8 cellular contexts compared by ENCODE assay signal in the genomic region with DNA sequence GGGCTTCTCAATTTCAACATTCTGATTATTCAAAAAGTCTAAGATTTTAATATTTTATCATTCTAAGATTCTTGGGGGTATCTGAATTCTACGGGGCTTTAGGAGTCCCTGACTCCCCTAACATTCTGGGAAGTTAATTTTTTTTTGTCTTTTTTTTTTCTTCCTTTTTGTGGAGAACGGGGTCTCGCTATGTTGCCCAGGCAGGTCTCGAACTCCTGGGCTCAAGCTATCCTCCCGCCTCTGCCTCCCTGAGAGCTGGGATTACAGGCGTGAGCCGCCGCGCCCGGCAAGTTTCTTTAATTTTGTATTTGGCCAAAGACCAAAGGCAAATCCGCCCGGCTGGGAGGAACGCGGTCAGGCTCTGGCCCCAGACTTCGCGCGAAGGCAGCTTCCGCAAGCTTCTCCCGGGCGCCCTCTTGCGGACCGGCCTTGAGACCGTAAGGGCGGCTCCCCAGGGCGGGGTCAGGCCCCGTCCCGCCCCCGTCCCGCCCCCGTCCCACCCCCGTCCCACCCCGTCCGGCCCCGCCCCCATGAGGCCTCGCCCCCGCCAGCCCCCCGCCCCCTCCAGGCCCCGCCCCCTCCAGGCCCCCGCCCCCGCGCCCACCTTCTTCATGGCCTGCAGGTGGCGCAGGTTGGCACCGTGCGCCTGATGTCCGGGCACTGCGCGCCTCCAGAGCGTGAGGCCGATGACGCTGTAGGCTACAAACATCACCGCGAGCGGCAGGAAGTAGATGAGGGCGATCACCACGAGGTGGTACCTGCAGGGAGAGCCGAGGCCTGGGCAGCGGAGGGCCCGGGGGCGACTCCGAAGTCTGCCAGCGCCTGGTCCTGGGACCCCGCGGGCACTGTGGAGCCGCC. TPM values are rescaled to one million over a fixed set of nuclear protein-coding genes. Genes with fewer than 3 reads are reported as not detected.
DNase-seq lines count a peak whose midpoint lies in the region; ATAC-seq and TF ChIP-seq lines count a peak whose summit lies in the region.

No MANE protein-coding gene starts in this region.

- no peaks in the 10 kb centered on the region for H3K9me3 Mint-ChIP-seq in chondrocyte (ENCODE audit: low read depth)

- H3K36me3 Mint-ChIP-seq in chondrocyte (ENCODE audit: low read depth) = peaks cover 2% of the 10 kb centered on the region

- peak overlapping the region; percentile 39 to 66 (median 49); a peak in 18 of 20 replicates for H3K4me3 ChIP-seq in BLaER1 treated with 17β-estradiol and CSF1 and Interleukin-3, amounts not matched to agents 10 nM and 100 nM

- peak; percentile 93 for TF ChIP-seq CTCF in chondrocyte (IDR thresholded peaks at IDR 0.05)

- H3K4me1 Mint-ChIP-seq in chondrocyte (ENCODE audit: low read depth) = peaks cover 28% of the 10 kb centered on the region

- H3K27ac Mint-ChIP-seq in chondrocyte (ENCODE audit: unreplicated experiment) = peak overlapping the region; percentile 87

- H3K4me1 ChIP-seq in BLaER1 treated with 17β-estradiol and CSF1 and Interleukin-3, amounts not matched to agents 10 nM and 100 nM = peaks cover 32 to 83% (median 47%) of the 10 kb centered on the region in 10 experiments

- peak overlapping the region; percentile 63 to 77 (median 75) for H3K9ac ChIP-seq in BLaER1 treated with 17β-estradiol and CSF1 and Interleukin-3, amounts not matched to agents 10 nM and 100 nM

- peaks cover 0 to 21% (median 10%) of the 10 kb centered on the region in 11 experiments; a peak in 9 of 22 replicates for H3K36me3 ChIP-seq in BLaER1 treated with 17β-estradiol and CSF1 and Interleukin-3, amounts not matched to agents 10 nM and 100 nM

- H4K20me1 ChIP-seq in BLaER1 treated with 17β-estradiol and CSF1 and Interleukin-3, amounts not matched to agents 10 nM and 100 nM = peaks cover 0 to 40% (median 0%) of the 10 kb centered on the region in 11 experiments; a peak in 6 of 22 replicates

- DNase-seq in NCI-H446 treated with DMSO at 0.1 percent for 48 hours (lab: John Stamatoyannopoulos, UW) (peak; percentile 65), chondrocyte (ENCODE audit: low spot score) (peak; percentile 96), left lobe of liver (ENCODE audit: low spot score) (peak; percentile 91)
- DNase-seq in activated CD4-positive, alpha-beta T cell treated with anti-CD3 and anti-CD28 coated beads for 24 hours (ENCODE audit: low read depth in 2 of 2) = peak; percentile 80 to 81
- DNase-seq in stimulated activated CD4-positive, alpha-beta T cell treated with anti-CD3 and anti-CD28 coated beads, Interleukin-2, amount 100 ng/mL, for 24 hours = peak; percentile 90 to 91

- H3K27me3 ChIP-seq in BLaER1 treated with 17β-estradiol and CSF1 and Interleukin-3, amounts not matched to agents 10 nM and 100 nM = peaks cover 0 to 10% (median 0%) of the 10 kb centered on the region in 11 experiments; a peak in 4 of 22 replicates

- ATAC-seq in HG03378 (IDR thresholded peaks at IDR 0.05; ENCODE audit: unreplicated experiment) = peak; percentile 78
- peak; percentile 89 for ATAC-seq in left lobe of liver

- no peaks in the 10 kb centered on the region for H3K9me3 ChIP-seq in BLaER1 treated with 17β-estradiol and CSF1 and Interleukin-3, amounts not matched to agents 10 nM and 100 nM (replicated peaks in 1 of 11)

- peak overlapping the region; percentile 59 for H3K4me3 Mint-ChIP-seq in chondrocyte (ENCODE audit: unreplicated experiment)

- peak; percentile 44 for TF ChIP-seq POLR2A in GM19193 (IDR thresholded peaks at IDR 0.05; ENCODE audit: extremely low read depth, insufficient read depth, insufficient read length)

- H3K4me2 ChIP-seq in BLaER1 treated with 17β-estradiol and CSF1 and Interleukin-3, amounts not matched to agents 10 nM and 100 nM = peak overlapping the region; percentile 81 to 99 (median 94)

- H3K27me3 Mint-ChIP-seq in chondrocyte (ENCODE audit: low read depth) = no peaks in the 10 kb centered on the region

- peak overlapping the region; percentile 59 to 88 (median 82); a peak in 21 of 22 replicates for H3K27ac ChIP-seq in BLaER1 treated with 17β-estradiol and CSF1 and Interleukin-3, amounts not matched to agents 10 nM and 100 nM

RNA-seq across cellular contexts. Expression of gene TACR2, which starts 8.2 kb away (rescaled TPM):
- total RNA-seq in chondrocyte = not detected in 3 replicates
- total RNA-seq in left lobe of liver = not detected

RNA-seq across cellular contexts. Expression of gene TSPAN15, which starts 42.7 kb away (rescaled TPM):
- total RNA-seq in chondrocyte = 1.7 to 11.1 TPM (median 8.9 TPM) in 3 replicates
- total RNA-seq in left lobe of liver = 3.8 TPM

Comparison
In these comparisons a context has a peak if more than half of its experiments do, and no peak if none do; other contexts are left out.
1. Peak in every context shown above with its lines: DNase-seq, ATAC-seq, H3K4me3 ChIP-seq and H3K27ac ChIP-seq.